ENCODE assay signal across 21 cellular contexts in the genomic region with DNA sequence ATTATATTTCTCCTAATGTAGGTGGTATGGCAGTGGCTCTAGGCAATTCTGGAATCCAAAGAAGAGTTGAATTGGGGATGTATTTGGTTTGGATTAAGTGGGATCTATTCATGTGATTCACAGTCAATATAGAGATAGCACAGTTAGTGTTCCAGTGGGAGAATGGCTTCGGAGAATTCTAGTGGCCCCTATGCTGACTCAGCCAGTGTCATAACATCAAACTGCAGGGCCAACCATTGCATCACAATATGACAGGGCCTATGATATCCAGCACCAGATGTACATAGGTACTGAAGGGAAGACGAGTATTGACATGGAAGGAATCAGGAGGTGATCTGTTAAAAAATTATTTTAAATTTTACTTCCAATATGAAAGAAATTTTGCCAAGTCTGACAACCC.
DNase-seq lines count a peak whose midpoint lies in the region; ATAC-seq and TF ChIP-seq lines count a peak whose summit lies in the region.
"Had no signal": no experiment of that assay in that cellular context is flagged by ENCODE, and none has a peak within 500 bp of the region (broad histone marks: within the 10 kb centered on the region; RNA-seq: fewer than 3 reads in every experiment).

No MANE protein-coding gene starts in this region.

- no peak overlapping the region for H3K9ac ChIP-seq in mammary epithelial cell (ENCODE audit: insufficient read depth, low read length)
- H3K9ac ChIP-seq: BLaER1 treated with 17β-estradiol and CSF1 and Interleukin-3, amounts not matched to agents 10 nM and 100 nM had no signal

- H3K9me3 ChIP-seq in mammary epithelial cell (replicated peaks; ENCODE audit: insufficient read depth, low read length): peaks cover 2% of the 10 kb centered on the region
- H3K9me3 ChIP-seq in hepatocyte (ENCODE audit: low read depth): no peaks in the 10 kb centered on the region
- H3K9me3 ChIP-seq in Caco-2: peaks cover 3% of the 10 kb centered on the region; the same call in 1 of the 2 replicates

- H3K36me3 Mint-ChIP-seq in MCF 10A (ENCODE audit: insufficient read depth, unreplicated experiment): no peaks in the 10 kb centered on the region
- no peaks in the 10 kb centered on the region for H3K36me3 Mint-ChIP-seq in Caco-2 (ENCODE audit: insufficient read depth, unreplicated experiment)
- H3K36me3 Mint-ChIP-seq: CD8-positive, alpha-beta T cell had no signal

- H3K4me1 ChIP-seq in mammary epithelial cell (ENCODE audit: insufficient read depth, low read length) (no peaks in the 10 kb centered on the region), hepatocyte (ENCODE audit: insufficient read depth) (peaks cover 3% of the 10 kb centered on the region), Caco-2 (no peaks in the 10 kb centered on the region)
- H3K4me1 ChIP-seq: A549 had no signal

- POLR2A ChIA-PET in MCF 10A (lab: Yijun Ruan, JAX) (no interaction called here), Caco-2 (lab: Charles Lee) (no interaction called here)

- no peak overlapping the region for H3K4me3 ChIP-seq in mammary epithelial cell (replicated peaks in 1 of 3; ENCODE audit: insufficient read depth in 1 of 3, low read depth in 2 of 3, low read length in 3 of 3)
- H3K4me3 ChIP-seq in hepatocyte: no peak overlapping the region
- H3K4me3 ChIP-seq in Caco-2 (ENCODE audit: low read depth, low read length): no peak overlapping the region
- H3K4me3 ChIP-seq: A549; BLaER1 treated with 17β-estradiol and CSF1 and Interleukin-3, amounts not matched to agents 10 nM and 100 nM; GM12878 had no signal

- ATAC-seq in HG03469 (IDR thresholded peaks at IDR 0.05; ENCODE audit: unreplicated experiment): no peak
- ATAC-seq: A549; CD8-positive, alpha-beta T cell; GM12878 had no signal

- intact Hi-C loops in MCF 10A (cut with micrococcal nuclease): no loop called here
- intact Hi-C loops in mammary epithelial cell (cut with micrococcal nuclease): no loop called here
- intact Hi-C loops in Caco-2 (cut with micrococcal nuclease; ENCODE audit: unreplicated experiment): no loop called here

- H3K27me3 ChIP-seq in mammary epithelial cell (ENCODE audit: insufficient read depth, low read length): peaks cover 3% of the 10 kb centered on the region
- no peaks in the 10 kb centered on the region for H3K27me3 ChIP-seq in hepatocyte
- H3K27me3 ChIP-seq in Caco-2 (replicated peaks; ENCODE audit: control insufficient read depth, insufficient read depth, low read length): no peaks in the 10 kb centered on the region
- H3K27me3 ChIP-seq: BLaER1 treated with 17β-estradiol and CSF1 and Interleukin-3, amounts not matched to agents 10 nM and 100 nM had no signal

- no peaks in the 10 kb centered on the region for H3K9me2 ChIP-seq in hepatocyte (replicated peaks; ENCODE audit: insufficient read depth)

- H3K4me2 ChIP-seq in mammary epithelial cell (ENCODE audit: insufficient read depth, low read depth, low read length) (no peak overlapping the region), hepatocyte (no peak overlapping the region)
- H3K4me2 ChIP-seq: A549; BLaER1 treated with 17β-estradiol and CSF1 and Interleukin-3, amounts not matched to agents 10 nM and 100 nM had no signal

- H3K27ac Mint-ChIP-seq in MCF 10A (ENCODE audit: low read depth, unreplicated experiment) (no peak overlapping the region), Caco-2 (ENCODE audit: unreplicated experiment) (no peak overlapping the region)
- H3K27ac Mint-ChIP-seq: B cell; CD4-positive, alpha-beta T cell; CD8-positive, alpha-beta T cell had no signal

- H3K36me3 ChIP-seq in mammary epithelial cell (ENCODE audit: insufficient read depth, low read length) (no peaks in the 10 kb centered on the region), hepatocyte (replicated peaks; ENCODE audit: insufficient read depth, low read depth) (no peaks in the 10 kb centered on the region), Caco-2 (ENCODE audit: control insufficient read depth, insufficient read depth, low read length) (no peaks in the 10 kb centered on the region)
- H3K36me3 ChIP-seq: BLaER1 treated with 17β-estradiol and CSF1 and Interleukin-3, amounts not matched to agents 10 nM and 100 nM had no signal

- BruUV-seq in MCF 10A (replicated peaks; lab: Mats Ljungman, UMichigan): no TSS peak
- BruUV-seq in mammary epithelial cell (replicated peaks; lab: Mats Ljungman, UMichigan): no TSS peak
- BruUV-seq in Caco-2 (replicated peaks; lab: Mats Ljungman, UMichigan): no TSS peak

- H3K4me3 Mint-ChIP-seq in MCF 10A (ENCODE audit: unreplicated experiment): no peak overlapping the region
- no peak overlapping the region for H3K4me3 Mint-ChIP-seq in Caco-2 (ENCODE audit: unreplicated experiment)
- H3K4me3 Mint-ChIP-seq: B cell; CD4-positive, alpha-beta T cell; CD8-positive, alpha-beta T cell had no signal

- 57% methylated on average over 2 of the region's 2 CpGs for WGBS in mammary epithelial cell (ENCODE audit: low coverage, missing lambda C conversion rate)
- WGBS in hepatocyte (ENCODE audit: low lambda C conversion rate, missing lambda C conversion rate): 77% methylated on average over 2 of the region's 2 CpGs

- CTCF ChIA-PET in MCF 10A (lab: Yijun Ruan, JAX) (interaction anchor here (3.4 kb wide), 1 partner anchor 12 kb away, joined by 13 read pairs; no protein-coding TSS in a partner anchor), mammary epithelial cell (lab: Charles Lee; ENCODE audit: low non-redundant PET) (no interaction called here), Caco-2 (lab: Charles Lee) (no interaction called here)

- H3K27ac ChIP-seq in mammary epithelial cell (ENCODE audit: insufficient read depth, low read depth, low read length) (no peak overlapping the region), hepatocyte (no peak overlapping the region)
- H3K27ac ChIP-seq: 22Rv1; A549; BLaER1 treated with 17β-estradiol and CSF1 and Interleukin-3, amounts not matched to agents 10 nM and 100 nM; C4-2B had no signal

- dilution Hi-C loops in mammary epithelial cell (cut with HindIII; ENCODE audit: low sequenced_read_pairs): no loop called here

- no peak for TF ChIP-seq CTCF in MCF 10A (IDR thresholded peaks at IDR 0.05; ENCODE audit: unreplicated experiment)
- TF ChIP-seq CTCF in mammary epithelial cell (conservative IDR thresholded peaks at IDR 0.05 in 1 of 2, IDR thresholded peaks at IDR 0.05 in 1 of 2; ENCODE audit: extremely low read depth in 1 of 2, insufficient read depth in 1 of 2, low read depth in 1 of 2, low read length in 2 of 2): no peak
- no peak for TF ChIP-seq CTCF in hepatocyte (IDR thresholded peaks at IDR 0.05; ENCODE audit: poor library complexity)
- no peak for TF ChIP-seq CTCF in Caco-2 (IDR thresholded peaks at IDR 0.05; ENCODE audit: insufficient read depth in 1 of 2, low read depth in 1 of 2, low read length in 1 of 2, severe bottlenecking in 1 of 2, unreplicated experiment in 1 of 2)

- H2AFZ ChIP-seq in mammary epithelial cell (ENCODE audit: low read depth, low read length) (no peak overlapping the region), hepatocyte (no peak overlapping the region)

- H3K79me2 ChIP-seq in mammary epithelial cell (ENCODE audit: insufficient read depth, low read length) (no peaks in the 10 kb centered on the region), hepatocyte (no peaks in the 10 kb centered on the region)

- no peaks in the 10 kb centered on the region for H3K4me1 Mint-ChIP-seq in MCF 10A (ENCODE audit: insufficient read depth, unreplicated experiment)
- no peaks in the 10 kb centered on the region for H3K4me1 Mint-ChIP-seq in Caco-2 (ENCODE audit: low read depth, unreplicated experiment)
- H3K4me1 Mint-ChIP-seq: B cell had no signal

- peak; percentile 44 for DNase-seq in MCF 10A (ENCODE audit: unreplicated experiment)
- no peak for DNase-seq in mammary epithelial cell
- peak; percentile 9 for DNase-seq in hepatocyte (ENCODE audit: low spot score)
- no peak for DNase-seq in Caco-2
- DNase-seq: AML-193; CD4-positive, alpha-beta T cell; CD8-positive, alpha-beta T cell; DMS 273 treated with DMSO at 0.1 percent for 48 hours; DMS153; DMS53; DMS79; DND-41; EL; GDM1 had no signal

- in situ Hi-C loops in mammary epithelial cell (cut with MboI; ENCODE audit: low sequenced_read_pairs in 2 of 2): no loop called here

- H3K27me3 Mint-ChIP-seq in MCF 10A (ENCODE audit: insufficient read depth, unreplicated experiment) (no peaks in the 10 kb centered on the region), Caco-2 (ENCODE audit: insufficient read depth, unreplicated experiment) (no peaks in the 10 kb centered on the region)
- H3K27me3 Mint-ChIP-seq: CD4-positive, alpha-beta T cell had no signal

- no peaks in the 10 kb centered on the region for H4K20me1 ChIP-seq in mammary epithelial cell (ENCODE audit: insufficient read depth, low read length)
- no peaks in the 10 kb centered on the region for H4K20me1 ChIP-seq in hepatocyte (ENCODE audit: insufficient read depth, poor library complexity, severe bottlenecking)
- H4K20me1 ChIP-seq: BLaER1 treated with 17β-estradiol and CSF1 and Interleukin-3, amounts not matched to agents 10 nM and 100 nM had no signal

- H3K9me3 Mint-ChIP-seq in MCF 10A (ENCODE audit: unreplicated experiment) (no peaks in the 10 kb centered on the region), Caco-2 (ENCODE audit: unreplicated experiment) (peaks cover 12% of the 10 kb centered on the region)

Comparison
In these comparisons a context has a peak if more than half of its experiments do, and no peak if none do; other contexts are left out.
1. DNase-seq: peak in MCF 10A (single experiment) and hepatocyte (single experiment); none in mammary epithelial cell (single experiment) and Caco-2 (0 of 2).